10 cellular contexts compared by ENCODE assay signal in genomic region chr14:67722293-67722692, GRCh38. TPM values are rescaled to one million over a fixed set of nuclear protein-coding genes. Genes with fewer than 3 reads are reported as not detected.
DNase-seq lines count a peak whose midpoint lies in the region; ATAC-seq and TF ChIP-seq lines count a peak whose summit lies in the region.
"Had no signal": no experiment of that assay in that cellular context is flagged by ENCODE, and none has a peak within 500 bp of the region (broad histone marks: within the 10 kb centered on the region; RNA-seq: fewer than 3 reads in every experiment).

No MANE protein-coding gene starts in this region.

- CTCF ChIA-PET in CD8-positive, alpha-beta T cell (lab: Charles Lee) = interaction anchor here (0.6 to 1.7 kb wide), 2 partner anchors 9 to 104 kb away, joined by 3 read pairs; no protein-coding TSS in a partner anchor

- H3K27me3 ChIP-seq in suprapubic skin = no peaks in the 10 kb centered on the region
- peaks cover 6% of the 10 kb centered on the region for H3K27me3 ChIP-seq in CD8-positive, alpha-beta T cell (ENCODE audit: insufficient read depth, low read length)

- no peaks in the 10 kb centered on the region for H3K36me3 ChIP-seq in suprapubic skin
- H3K36me3 ChIP-seq in CD8-positive, alpha-beta T cell (ENCODE audit: insufficient read depth, low read length) = no peaks in the 10 kb centered on the region

- TF ChIP-seq CTCF in astrocyte of the cerebellum (IDR thresholded peaks at IDR 0.05; ENCODE audit: low read depth, low read length, missing control alignments) (no peak), suprapubic skin (IDR thresholded peaks at IDR 0.05) (no peak)
- no peak for TF ChIP-seq CTCF in CD8-positive, alpha-beta T cell (IDR thresholded peaks at IDR 0.05)

- DNase-seq in DMS79 treated with DMSO at 0.1 percent for 48 hours (lab: John Stamatoyannopoulos, UW) (peak; percentile 36), DMS79 (lab: John Stamatoyannopoulos, UW) (no peak), astrocyte of the cerebellum (ENCODE audit: low read depth) (peak; percentile 8), iPS-NIHi7 (ENCODE audit: extremely low spot score) (peak; percentile 60), suprapubic skin (ENCODE audit: low spot score in 2 of 2) (no peak)
- no peak for DNase-seq in CD8-positive, alpha-beta T cell
- DNase-seq in stimulated activated naive CD8-positive, alpha-beta T cell treated with anti-CD3 and anti-CD28 coated beads, Interleukin-15, Interleukin-2, amounts not matched to agents 100 U/mL and 50 U/mL, for 24 hours = no peak
- DNase-seq: NCI-H1105 treated with DMSO at 0.1 percent for 48 hours had no signal

- intact Hi-C loops in CD8-positive, alpha-beta T cell (cut with DNase I, micrococcal nuclease) = no loop called here

- peaks cover 20% of the 10 kb centered on the region for H3K4me1 ChIP-seq in suprapubic skin
- peaks cover 8% of the 10 kb centered on the region for H3K4me1 ChIP-seq in CD8-positive, alpha-beta T cell (ENCODE audit: insufficient read depth, low read length)

- H3K27me3 Mint-ChIP-seq in CD8-positive, alpha-beta T cell (ENCODE audit: low read depth) = peaks cover 44% of the 10 kb centered on the region

- H3K9me3 ChIP-seq in suprapubic skin = no peaks in the 10 kb centered on the region
- H3K9me3 ChIP-seq in CD8-positive, alpha-beta T cell (ENCODE audit: low read length) = no peaks in the 10 kb centered on the region

- in situ Hi-C loops in astrocyte of the cerebellum (cut with HindIII; ENCODE audit: low sequenced_read_pairs) = no loop called here

- H3K27ac ChIP-seq in suprapubic skin = no peak overlapping the region
- no peak overlapping the region for H3K27ac ChIP-seq in CD8-positive, alpha-beta T cell (ENCODE audit: low read depth, low read length)
- H3K27ac ChIP-seq: A549 had no signal

- no peak overlapping the region for H3K27ac Mint-ChIP-seq in CD8-positive, alpha-beta T cell

- POLR2A ChIA-PET in CD8-positive, alpha-beta T cell (lab: Charles Lee) = no interaction called here

- no peak for TF ChIP-seq POLR2A in suprapubic skin (IDR thresholded peaks at IDR 0.05)

- no peak overlapping the region for H3K4me3 ChIP-seq in astrocyte of the cerebellum (ENCODE audit: low read depth, low read length)
- peak overlapping the region; percentile 30 for H3K4me3 ChIP-seq in suprapubic skin
- H3K4me3 ChIP-seq in CD8-positive, alpha-beta T cell (ENCODE audit: low read depth, low read length) = no peak overlapping the region
- H3K4me3 ChIP-seq: A549 had no signal

- no peaks in the 10 kb centered on the region for H3K9me3 Mint-ChIP-seq in CD8-positive, alpha-beta T cell

- 26% methylated on average over 3 of the region's 3 CpGs for WGBS in suprapubic skin

- TF ChIP-seq EP300 in suprapubic skin (IDR thresholded peaks at IDR 0.05) = no peak

- H3K36me3 Mint-ChIP-seq in CD8-positive, alpha-beta T cell = no peaks in the 10 kb centered on the region

- ATAC-seq in CD8-positive, alpha-beta T cell = no peak
- no peak for ATAC-seq in stimulated activated naive CD8-positive, alpha-beta T cell treated with anti-CD3 and anti-CD28 coated beads, Interleukin-15, Interleukin-2, amounts not matched to agents 100 U/mL and 50 U/mL, for 24 hours
- ATAC-seq in HG03135 (IDR thresholded peaks at IDR 0.05; ENCODE audit: unreplicated experiment) = no peak

- no peak overlapping the region for H3K4me3 Mint-ChIP-seq in CD8-positive, alpha-beta T cell

- H3K4me1 Mint-ChIP-seq in CD8-positive, alpha-beta T cell (ENCODE audit: low read depth) = peaks cover 6% of the 10 kb centered on the region

RNA-seq across cellular contexts. Expression of gene RDH12, which starts 20.6 kb away (rescaled TPM):
- 10 to 100 TPM; 27.3 to 99.8 (median 81.8) TPM for total RNA-seq in suprapubic skin
- not detected for total RNA-seq in CD8-positive, alpha-beta T cell

RNA-seq across cellular contexts. Expression of gene RDH11, which starts 26.7 kb away (rescaled TPM):
- total RNA-seq in suprapubic skin = 10 to 100 TPM; 39.3 to 70.2 (median 58.8) TPM
- 10 to 100 TPM; 13.9 to 14.5 TPM for total RNA-seq in CD8-positive, alpha-beta T cell

RNA-seq across cellular contexts. Expression of gene VTI1B, which starts 47.9 kb away (rescaled TPM):
- 10 to 100 TPM; 48.4 to 61.1 (median 56.2) TPM for total RNA-seq in suprapubic skin
- total RNA-seq in CD8-positive, alpha-beta T cell = 10 to 100 TPM; 27.6 to 31.1 TPM

Comparison
In these comparisons a context has a peak if more than half of its experiments do, and no peak if none do; other contexts are left out.
1. DNase-seq: peak in DMS79 treated with DMSO at 0.1 percent for 48 hours (single experiment), astrocyte of the cerebellum (single experiment) and iPS-NIHi7 (single experiment); none in DMS79 (single experiment), suprapubic skin (0 of 2), CD8-positive, alpha-beta T cell (0 of 7) and stimulated activated naive CD8-positive, alpha-beta T cell treated with anti-CD3 and anti-CD28 coated beads, Interleukin-15, Interleukin-2, amounts not matched to agents 100 U/mL and 50 U/mL, for 24 hours (single experiment).
2. RNA of gene RDH12, which starts 20.6 kb away (total RNA-seq): 27.3 to 99.8 TPM in suprapubic skin; not detected in CD8-positive, alpha-beta T cell; every median in the first group is over 10 times any median in the second.